8 cellular contexts compared by ENCODE assay signal in the genomic region with DNA sequence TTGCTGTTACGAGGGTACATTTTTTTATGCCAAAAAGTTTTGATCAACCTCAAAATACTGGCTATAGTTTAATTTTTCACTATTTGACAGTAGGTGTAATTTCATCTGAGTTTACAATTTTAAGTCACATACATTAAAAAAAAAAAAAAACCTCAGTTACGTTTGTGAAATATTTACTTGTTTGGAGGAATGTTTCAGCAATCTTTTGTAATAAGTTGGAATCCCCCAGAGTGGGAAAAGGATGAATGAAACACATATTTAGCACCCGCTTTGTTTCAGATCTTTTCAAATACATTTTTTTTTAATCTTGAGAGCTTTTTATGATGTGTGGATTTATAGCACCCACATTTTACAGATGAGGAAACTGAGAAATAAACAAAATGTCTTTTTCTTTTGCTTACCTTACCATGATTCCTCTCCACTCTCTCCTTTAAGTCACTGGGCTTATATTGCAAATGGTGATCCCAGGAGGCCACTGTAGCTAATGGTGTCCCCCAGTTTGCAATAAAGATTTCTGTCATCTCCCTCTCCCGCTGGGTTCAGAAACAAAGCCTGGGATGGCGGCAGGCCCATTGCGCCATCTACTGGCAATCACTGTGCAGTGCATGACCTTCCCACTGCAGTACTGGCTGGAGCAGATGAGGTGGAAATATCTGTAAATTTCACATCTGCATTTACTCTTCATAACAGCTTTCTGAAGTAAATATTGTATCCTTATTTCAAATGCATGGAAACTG. TPM values are rescaled to one million over a fixed set of nuclear protein-coding genes. Genes with fewer than 3 reads are reported as not detected.
DNase-seq lines count a peak whose midpoint lies in the region; ATAC-seq and TF ChIP-seq lines count a peak whose summit lies in the region.

No MANE protein-coding gene starts in this region.

- H3K9me3 Mint-ChIP-seq in CD4-positive, CD25-positive, alpha-beta regulatory T cell, result no peaks in the 10 kb centered on the region

- peak; percentile 100 for TF ChIP-seq CTCF in WI38 (IDR thresholded peaks at IDR 0.05; ENCODE audit: low read depth, low read length)

- H3K27me3 ChIP-seq in CD4-positive, CD25-positive, alpha-beta regulatory T cell (ENCODE audit: control insufficient read depth, insufficient read depth, low read length), result peaks cover 12% of the 10 kb centered on the region

- peak; percentile 19 to 53 (median 36) for DNase-seq in CD4-positive, CD25-positive, alpha-beta regulatory T cell
- DNase-seq in NCI-H1105 (lab: John Stamatoyannopoulos, UW), result peak; percentile 28
- DNase-seq in T47D (ENCODE audit: low read depth in 1 of 2, low spot score in 1 of 2), result peak; percentile 70 to 76
- peak; percentile 47 for DNase-seq in iris pigment epithelial cell (ENCODE audit: low read depth)
- DNase-seq in stimulated activated CD4-positive, alpha-beta T cell treated with anti-CD3 and anti-CD28 coated beads, Interleukin-1b, Interleukin-23, amount 100 ng/mL, for 1 hour (ENCODE audit: low read depth in 2 of 2), result peak; percentile 32 to 38

- H3K27ac Mint-ChIP-seq in CD4-positive, CD25-positive, alpha-beta regulatory T cell, result no peak overlapping the region

- peaks cover 32% of the 10 kb centered on the region for H3K27me3 Mint-ChIP-seq in CD4-positive, CD25-positive, alpha-beta regulatory T cell

- H3K27ac ChIP-seq in CD4-positive, CD25-positive, alpha-beta regulatory T cell (ENCODE audit: insufficient read depth, low read length, poor library complexity, severe bottlenecking), result no peak overlapping the region

- in situ Hi-C loops in T47D (cut with HindIII; ENCODE audit: low pct_unique_long_range_greater_than_20kb, low sequenced_read_pairs), result no loop called here

- no peak overlapping the region for H3K4me3 ChIP-seq in CD4-positive, CD25-positive, alpha-beta regulatory T cell (ENCODE audit: low read depth, low read length)
- no peak overlapping the region for H3K4me3 ChIP-seq in WI38 (ENCODE audit: low read depth, low read length)

- ATAC-seq in CD4-positive, CD25-positive, alpha-beta regulatory T cell (ENCODE audit: low read depth in 2 of 2), result peak; percentile 63 to 67
- ATAC-seq in GM19463 (IDR thresholded peaks at IDR 0.05; ENCODE audit: unreplicated experiment) (peak; percentile 74), GM21619 (IDR thresholded peaks at IDR 0.05; ENCODE audit: unreplicated experiment) (no peak)

- no peak overlapping the region for H3K4me3 Mint-ChIP-seq in CD4-positive, CD25-positive, alpha-beta regulatory T cell

- H3K9me3 ChIP-seq in CD4-positive, CD25-positive, alpha-beta regulatory T cell (ENCODE audit: control insufficient read depth in 2 of 2, low read length in 2 of 2), result no peaks in the 10 kb centered on the region

- no peaks in the 10 kb centered on the region for H3K36me3 ChIP-seq in CD4-positive, CD25-positive, alpha-beta regulatory T cell (ENCODE audit: control insufficient read depth, insufficient read depth, low read length)

- H3K4me1 ChIP-seq in CD4-positive, CD25-positive, alpha-beta regulatory T cell (ENCODE audit: control insufficient read depth, insufficient read depth, low read length, poor library complexity, severe bottlenecking), result no peaks in the 10 kb centered on the region

- H3K36me3 Mint-ChIP-seq in CD4-positive, CD25-positive, alpha-beta regulatory T cell, result no peaks in the 10 kb centered on the region

- H3K4me1 Mint-ChIP-seq in CD4-positive, CD25-positive, alpha-beta regulatory T cell, result peaks cover 0 to 4% (median 2%) of the 10 kb centered on the region in 4 donors

RNA-seq across cellular contexts. Expression of gene TBC1D3B, which starts 27.7 kb away (rescaled TPM):
- total RNA-seq in CD4-positive, CD25-positive, alpha-beta regulatory T cell, result 8.5 TPM
- not detected for polyA plus RNA-seq in CD4-positive, CD25-positive, alpha-beta regulatory T cell

RNA-seq across cellular contexts. Expression of gene CCL4, which starts 45.1 kb away (rescaled TPM):
- 0.59 TPM for total RNA-seq in CD4-positive, CD25-positive, alpha-beta regulatory T cell
- polyA plus RNA-seq in CD4-positive, CD25-positive, alpha-beta regulatory T cell, result 1 to 10 TPM in 1 of 4 donors, under 1 TPM in 1, not detected in 2; 0.49 to 1.2 TPM

RNA-seq across cellular contexts. Expression of gene CCL3L1, which starts 47.8 kb away (rescaled TPM):
- not detected for total RNA-seq in CD4-positive, CD25-positive, alpha-beta regulatory T cell
- not detected for polyA plus RNA-seq in CD4-positive, CD25-positive, alpha-beta regulatory T cell

RNA-seq across cellular contexts. Expression of gene CCL3, which starts 58.8 kb away (rescaled TPM):
- total RNA-seq in CD4-positive, CD25-positive, alpha-beta regulatory T cell, result not detected
- under 1 TPM in 1 of 4 donors, not detected in 3; 0.45 TPM for polyA plus RNA-seq in CD4-positive, CD25-positive, alpha-beta regulatory T cell
